ENCODE assay signal across 16 cellular contexts in genomic region chr13:94464771-94465170, GRCh38. TPM values are rescaled to one million over a fixed set of nuclear protein-coding genes. Genes with fewer than 3 reads are reported as not detected.
DNase-seq lines count a peak whose midpoint lies in the region; ATAC-seq lines count a peak whose summit lies in the region.
"Had no signal": no experiment of that assay in that cellular context is flagged by ENCODE, and none has a peak within 500 bp of the region (broad histone marks: within the 10 kb centered on the region; RNA-seq: fewer than 3 reads in every experiment).

No MANE protein-coding gene starts in this region.

- H3K27me3 Mint-ChIP-seq in activated naive CD4-positive, alpha-beta T cell treated with anti-CD3 and anti-CD28 coated beads for 36 hours (ENCODE audit: low read depth), result no peaks in the 10 kb centered on the region
- no peaks in the 10 kb centered on the region for H3K27me3 Mint-ChIP-seq in activated naive CD4-positive, alpha-beta T cell treated with anti-CD3 and anti-CD28 coated beads, Interleukin-2, amount 10 ng/mL, durations not matched to agents 7 days and 5 days
- no peaks in the 10 kb centered on the region for H3K27me3 Mint-ChIP-seq in activated T-helper 17 cell treated with anti-CD3 and anti-CD28 coated beads, Interleukin-2, amount 50 U/mL, for 72 hours
- H3K27me3 Mint-ChIP-seq in T-helper 17 cell, result peaks cover 9% of the 10 kb centered on the region
- H3K27me3 Mint-ChIP-seq: IgD-negative memory B cell had no signal

- peak; percentile 13 for DNase-seq in activated naive CD4-positive, alpha-beta T cell treated with anti-CD3 and anti-CD28 coated beads for 36 hours
- no peak for DNase-seq in activated naive CD4-positive, alpha-beta T cell treated with anti-CD3 and anti-CD28 coated beads, Interleukin-2, amount 10 ng/mL, durations not matched to agents 7 days and 5 days
- DNase-seq in stimulated activated CD4-positive, alpha-beta T cell treated with anti-CD3 and anti-CD28 coated beads, Interleukin-2, amount 100 ng/mL, for 24 hours, result peak; percentile 21 to 37
- DNase-seq in T-helper 17 cell, result no peak
- DNase-seq in superior temporal gyrus (ENCODE audit: extremely low spot score), result no peak
- DNase-seq: COR-L47; MM.1S; NCI-H187; NK-92 treated with Interleukin-12 subunit alpha and Interleukin-12 subunit beta, amount 100 ng/mL, for 24 hours; occipital lobe; right cardiac atrium; uterus had no signal

- H3K4me3 Mint-ChIP-seq in activated naive CD4-positive, alpha-beta T cell treated with anti-CD3 and anti-CD28 coated beads for 36 hours, result no peak overlapping the region
- no peak overlapping the region for H3K4me3 Mint-ChIP-seq in activated naive CD4-positive, alpha-beta T cell treated with anti-CD3 and anti-CD28 coated beads, Interleukin-2, amount 10 ng/mL, durations not matched to agents 7 days and 5 days
- no peak overlapping the region for H3K4me3 Mint-ChIP-seq in activated T-helper 17 cell treated with anti-CD3 and anti-CD28 coated beads, Interleukin-2, amount 50 U/mL, for 72 hours
- H3K4me3 Mint-ChIP-seq in T-helper 17 cell, result no peak overlapping the region
- H3K4me3 Mint-ChIP-seq: IgD-negative memory B cell had no signal

- H3K9me3 ChIP-seq in T-helper 17 cell (ENCODE audit: control insufficient read depth, low read length, poor library complexity, severe bottlenecking), result no peaks in the 10 kb centered on the region
- H3K9me3 ChIP-seq: uterus had no signal

- ATAC-seq in activated T-helper 17 cell treated with anti-CD3 and anti-CD28 coated beads, Interleukin-2, amount 50 U/mL, for 72 hours (replicated peaks), result peak; percentile 18
- ATAC-seq in T-helper 17 cell, result no peak
- no peak for ATAC-seq in GM19351 (IDR thresholded peaks at IDR 0.05; ENCODE audit: unreplicated experiment)
- ATAC-seq: HCT116, right cardiac atrium had no signal

- H3K36me3 Mint-ChIP-seq in activated naive CD4-positive, alpha-beta T cell treated with anti-CD3 and anti-CD28 coated beads for 36 hours (ENCODE audit: low read depth), result no peaks in the 10 kb centered on the region
- no peaks in the 10 kb centered on the region for H3K36me3 Mint-ChIP-seq in activated naive CD4-positive, alpha-beta T cell treated with anti-CD3 and anti-CD28 coated beads, Interleukin-2, amount 10 ng/mL, durations not matched to agents 7 days and 5 days
- no peaks in the 10 kb centered on the region for H3K36me3 Mint-ChIP-seq in activated T-helper 17 cell treated with anti-CD3 and anti-CD28 coated beads, Interleukin-2, amount 50 U/mL, for 72 hours (ENCODE audit: low read depth)
- no peaks in the 10 kb centered on the region for H3K36me3 Mint-ChIP-seq in T-helper 17 cell (ENCODE audit: low read depth)

- intact Hi-C loops in activated naive CD4-positive, alpha-beta T cell treated with anti-CD3 and anti-CD28 coated beads for 36 hours (cut with micrococcal nuclease), result no loop called here

- no peak overlapping the region for H3K27ac Mint-ChIP-seq in activated naive CD4-positive, alpha-beta T cell treated with anti-CD3 and anti-CD28 coated beads for 36 hours
- H3K27ac Mint-ChIP-seq in activated naive CD4-positive, alpha-beta T cell treated with anti-CD3 and anti-CD28 coated beads, Interleukin-2, amount 10 ng/mL, durations not matched to agents 7 days and 5 days, result no peak overlapping the region
- no peak overlapping the region for H3K27ac Mint-ChIP-seq in activated T-helper 17 cell treated with anti-CD3 and anti-CD28 coated beads, Interleukin-2, amount 50 U/mL, for 72 hours
- no peak overlapping the region for H3K27ac Mint-ChIP-seq in T-helper 17 cell
- H3K27ac Mint-ChIP-seq: IgD-negative memory B cell had no signal

- CTCF ChIA-PET in activated naive CD4-positive, alpha-beta T cell treated with anti-CD3 and anti-CD28 coated beads for 36 hours (lab: Charles Lee), result no interaction called here
- CTCF ChIA-PET in activated naive CD4-positive, alpha-beta T cell treated with anti-CD3 and anti-CD28 coated beads, Interleukin-2, amount 10 ng/mL, durations not matched to agents 7 days and 5 days (lab: Charles Lee), result no interaction called here

- peaks cover 2% of the 10 kb centered on the region for H3K4me1 Mint-ChIP-seq in activated naive CD4-positive, alpha-beta T cell treated with anti-CD3 and anti-CD28 coated beads for 36 hours (ENCODE audit: low read depth)
- no peaks in the 10 kb centered on the region for H3K4me1 Mint-ChIP-seq in activated naive CD4-positive, alpha-beta T cell treated with anti-CD3 and anti-CD28 coated beads, Interleukin-2, amount 10 ng/mL, durations not matched to agents 7 days and 5 days
- H3K4me1 Mint-ChIP-seq in activated T-helper 17 cell treated with anti-CD3 and anti-CD28 coated beads, Interleukin-2, amount 50 U/mL, for 72 hours, result no peaks in the 10 kb centered on the region
- H3K4me1 Mint-ChIP-seq in T-helper 17 cell, result no peaks in the 10 kb centered on the region
- H3K4me1 Mint-ChIP-seq: IgD-negative memory B cell had no signal

- no peaks in the 10 kb centered on the region for H3K9me3 Mint-ChIP-seq in activated naive CD4-positive, alpha-beta T cell treated with anti-CD3 and anti-CD28 coated beads for 36 hours
- no peaks in the 10 kb centered on the region for H3K9me3 Mint-ChIP-seq in activated naive CD4-positive, alpha-beta T cell treated with anti-CD3 and anti-CD28 coated beads, Interleukin-2, amount 10 ng/mL, durations not matched to agents 7 days and 5 days
- H3K9me3 Mint-ChIP-seq in activated T-helper 17 cell treated with anti-CD3 and anti-CD28 coated beads, Interleukin-2, amount 50 U/mL, for 72 hours, result no peaks in the 10 kb centered on the region

RNA-seq across cellular contexts. Expression of gene DCT, which starts 14.7 kb away (rescaled TPM):
- total RNA-seq in activated naive CD4-positive, alpha-beta T cell treated with anti-CD3 and anti-CD28 coated beads for 36 hours, result under 1 TPM in 1 of 2 experiments, not detected in 1; 0.10 TPM
- total RNA-seq in activated T-helper 17 cell treated with anti-CD3 and anti-CD28 coated beads, Interleukin-2, amount 50 U/mL, for 72 hours, result under 1 TPM in 1 of 2 donors, not detected in 1; 0.29 TPM
- total RNA-seq in T-helper 17 cell, result under 1 TPM; 0.16 to 0.20 TPM

Comparison
In these comparisons a context has a peak if more than half of its experiments do, and no peak if none do; other contexts are left out.
1. DNase-seq: peak in activated naive CD4-positive, alpha-beta T cell treated with anti-CD3 and anti-CD28 coated beads for 36 hours (single experiment) and stimulated activated CD4-positive, alpha-beta T cell treated with anti-CD3 and anti-CD28 coated beads, Interleukin-2, amount 100 ng/mL, for 24 hours (2 of 2); none in activated naive CD4-positive, alpha-beta T cell treated with anti-CD3 and anti-CD28 coated beads, Interleukin-2, amount 10 ng/mL, durations not matched to agents 7 days and 5 days (single experiment), T-helper 17 cell (0 of 3) and superior temporal gyrus (single experiment).